In genomic region chr17:35238817-35239216, GRCh38 we compare ENCODE assay signal across 12 cellular contexts. TPM values are rescaled to one million over a fixed set of nuclear protein-coding genes. Genes with fewer than 3 reads are reported as not detected.
A peak's percentile ranks its signal among the peaks of the same experiment; 100 is the strongest.
DNase-seq lines count a peak whose midpoint lies in the region; ATAC-seq lines count a peak whose summit lies in the region.
"Had no signal": no experiment of that assay in that cellular context is flagged by ENCODE, and none has a peak within 500 bp of the region (broad histone marks: within the 10 kb centered on the region; RNA-seq: fewer than 3 reads in every experiment).

No MANE protein-coding gene starts in this region.

- no peak for ATAC-seq in GM19467 (IDR thresholded peaks at IDR 0.05; ENCODE audit: unreplicated experiment)

- no peaks in the 10 kb centered on the region for H3K27me3 ChIP-seq in adipocyte (replicated peaks; ENCODE audit: control insufficient read depth, insufficient read depth, low read length)
- H3K27me3 ChIP-seq: thyroid gland had no signal

- H3K4me3 ChIP-seq in adipocyte (ENCODE audit: low read length), result no peak overlapping the region
- H3K4me3 ChIP-seq: thyroid gland had no signal

- no peak overlapping the region for H3K9ac ChIP-seq in adipocyte (ENCODE audit: low read length)

- no peaks in the 10 kb centered on the region for H3K36me3 ChIP-seq in adipocyte (ENCODE audit: control insufficient read depth, insufficient read depth, low read length, severe bottlenecking)
- H3K36me3 ChIP-seq: thyroid gland had no signal

- H3K9me3 ChIP-seq in adipocyte (ENCODE audit: control insufficient read depth, low read length), result no peaks in the 10 kb centered on the region
- H3K9me3 ChIP-seq: thyroid gland had no signal

- DNase-seq in Ammon's horn (ENCODE audit: low spot score) (peak; percentile 20), HPDE6-E6E7 (ENCODE audit: extremely low spot score) (peak; percentile 70), adipocyte (ENCODE audit: low read depth) (peak; percentile 43), kidney glomerular epithelial cell (lab: John Stamatoyannopoulos, UW) (peak; percentile 43), SK-N-DZ (ENCODE audit: low spot score) (no peak), UCSD-AML1 (lab: John Stamatoyannopoulos, UW; ENCODE audit: unreplicated experiment) (no peak), NCI-H345 (lab: John Stamatoyannopoulos, UW) (no peak)
- DNase-seq: cerebellar nuclear complex, NCI-H1417, SW 1271, thyroid gland had no signal

- H3K4me1 ChIP-seq in adipocyte (ENCODE audit: control insufficient read depth, insufficient read depth, low read length), result peaks cover 18% of the 10 kb centered on the region

RNA-seq across cellular contexts. Expression of gene SLFN5, which starts 4.1 kb away (rescaled TPM):
- not detected in 2 replicates for polyA plus RNA-seq in SK-N-DZ (2014; cell fraction: cytosol; rRNA removed)
- polyA plus RNA-seq in SK-N-DZ (2014; cell fraction: nucleus; rRNA removed), result not detected in 2 replicates

RNA-seq across cellular contexts. Expression of gene SLC35G3, which starts 44.6 kb away (rescaled TPM):
- polyA plus RNA-seq in SK-N-DZ (2014; cell fraction: cytosol; rRNA removed), result not detected in 2 replicates
- polyA plus RNA-seq in SK-N-DZ (2014; cell fraction: nucleus; rRNA removed), result not detected in 2 replicates

Comparison
In these comparisons a context has a peak if more than half of its experiments do, and no peak if none do; other contexts are left out.
1. DNase-seq: peak in Ammon's horn (single experiment), HPDE6-E6E7 (single experiment), adipocyte (single experiment) and kidney glomerular epithelial cell (single experiment); none in SK-N-DZ (single experiment), UCSD-AML1 (single experiment) and NCI-H345 (single experiment).